Comparison of ENCODE assay signal across 8 cellular contexts in the genomic region with DNA sequence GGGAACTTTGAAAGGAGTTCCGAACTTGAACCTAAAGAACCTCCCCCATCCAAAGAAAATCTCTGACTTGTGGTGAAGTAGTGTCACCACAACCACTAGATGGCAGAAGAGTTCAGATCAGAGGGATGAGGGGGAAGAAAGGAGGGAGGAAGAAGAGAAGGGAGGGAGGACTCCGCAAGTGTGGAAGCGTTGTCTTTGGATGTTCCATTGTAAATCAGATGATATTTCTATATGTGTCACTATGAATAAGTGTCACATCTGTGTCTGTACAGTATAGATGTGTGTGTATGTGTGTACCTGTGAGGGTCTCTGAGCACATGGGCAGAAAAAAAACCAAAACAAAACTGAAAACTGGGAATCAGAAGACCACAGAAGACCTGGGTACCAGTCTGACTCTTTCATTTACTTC. TPM values are rescaled to one million over a fixed set of nuclear protein-coding genes. Genes with fewer than 3 reads are reported as not detected.
DNase-seq lines count a peak whose midpoint lies in the region; ATAC-seq, FAIRE-seq and TF ChIP-seq lines count a peak whose summit lies in the region.

No MANE protein-coding gene starts in this region.

- no peaks in the 10 kb centered on the region for H3K9me2 ChIP-seq in PC-3 (replicated peaks; ENCODE audit: low read length)
- H3K9me2 ChIP-seq in hepatocyte (replicated peaks; ENCODE audit: insufficient read depth), result no peaks in the 10 kb centered on the region

- peaks cover 12% of the 10 kb centered on the region for H3K4me1 Mint-ChIP-seq in astrocyte (ENCODE audit: low read depth, unreplicated experiment)

- no TSS peak for BruUV-seq in PC-3 (replicated peaks; lab: Mats Ljungman, UMichigan)

- CTCF ChIA-PET in PC-3 (lab: Charles Lee), result interaction anchor here (0.7 kb wide), 1 partner anchor 21 kb away, joined by 3 read pairs; no protein-coding TSS in a partner anchor

- no peak overlapping the region for H3K27ac Mint-ChIP-seq in astrocyte (ENCODE audit: unreplicated experiment)

- H3K27me3 ChIP-seq in PC-3 (ENCODE audit: low read length) (no peaks in the 10 kb centered on the region), astrocyte (ENCODE audit: insufficient read depth, low read length) (no peaks in the 10 kb centered on the region), hepatocyte (no peaks in the 10 kb centered on the region)

- H3K36me3 Mint-ChIP-seq in astrocyte (ENCODE audit: low read depth, unreplicated experiment), result no peaks in the 10 kb centered on the region

- POLR2A ChIA-PET in PC-3 (lab: Charles Lee; ENCODE audit: unreplicated experiment), result no interaction called here

- H3K36me3 ChIP-seq in PC-3 (ENCODE audit: low read depth, low read length), result no peaks in the 10 kb centered on the region
- no peaks in the 10 kb centered on the region for H3K36me3 ChIP-seq in astrocyte (ENCODE audit: insufficient read depth, low read length)
- H3K36me3 ChIP-seq in hepatocyte (replicated peaks; ENCODE audit: insufficient read depth, low read depth), result no peaks in the 10 kb centered on the region

- no peak for FAIRE-seq in astrocyte (lab: Jason Lieb, UNC)

- H3K4me3 ChIP-seq in PC-3 (ENCODE audit: low read length) (no peak overlapping the region), astrocyte (ENCODE audit: insufficient read depth, low read depth, low read length) (no peak overlapping the region), hepatocyte (no peak overlapping the region), skeletal muscle cell (ENCODE audit: low read depth, low read length) (no peak overlapping the region)

- H3K27me3 Mint-ChIP-seq in astrocyte (ENCODE audit: low read depth, unreplicated experiment), result peaks cover 6% of the 10 kb centered on the region

- ATAC-seq in PC-3 (peak; percentile 77), HG02763 (IDR thresholded peaks at IDR 0.05; ENCODE audit: unreplicated experiment) (no peak)

- H2AFZ ChIP-seq in PC-3 (ENCODE audit: low read length) (no peak overlapping the region), astrocyte (ENCODE audit: low read depth, low read length) (no peak overlapping the region), hepatocyte (no peak overlapping the region)

- H3F3A ChIP-seq in PC-3 (ENCODE audit: low read length, unreplicated experiment), result no peaks in the 10 kb centered on the region

- no peak overlapping the region for H3K27ac ChIP-seq in PC-3 (ENCODE audit: low read length)
- H3K27ac ChIP-seq in astrocyte (ENCODE audit: low read depth, low read length), result no peak overlapping the region
- no peak overlapping the region for H3K27ac ChIP-seq in hepatocyte

- WGBS in hepatocyte (ENCODE audit: low lambda C conversion rate, missing lambda C conversion rate), result 17% methylated on average over 3 of the region's 3 CpGs

- H3K4me2 ChIP-seq in PC-3 (ENCODE audit: low read length) (0 out of 2 replicates have a peak overlapping the region, but pooled peaks have one; percentile 11), astrocyte (ENCODE audit: low read length) (peak overlapping the region; percentile 60), hepatocyte (peak overlapping the region; percentile 45)

- H3K9me3 Mint-ChIP-seq in astrocyte (ENCODE audit: unreplicated experiment), result no peaks in the 10 kb centered on the region

- no peaks in the 10 kb centered on the region for H4K20me1 ChIP-seq in PC-3 (ENCODE audit: low read length)
- H4K20me1 ChIP-seq in astrocyte (ENCODE audit: insufficient read depth, low read length), result no peaks in the 10 kb centered on the region
- no peaks in the 10 kb centered on the region for H4K20me1 ChIP-seq in hepatocyte (ENCODE audit: insufficient read depth, poor library complexity, severe bottlenecking)

- H3K4me1 ChIP-seq in PC-3 (ENCODE audit: insufficient read depth, low read length) (peaks cover 8% of the 10 kb centered on the region; the same call in 1 of the 2 replicates), astrocyte (ENCODE audit: insufficient read depth, low read length) (peaks cover 4% of the 10 kb centered on the region), hepatocyte (ENCODE audit: insufficient read depth) (no peaks in the 10 kb centered on the region)

- H3K79me2 ChIP-seq in PC-3 (ENCODE audit: low read length) (no peaks in the 10 kb centered on the region), astrocyte (ENCODE audit: insufficient read depth, low read length) (no peaks in the 10 kb centered on the region), hepatocyte (no peaks in the 10 kb centered on the region)

- TF ChIP-seq CTCF in PC-3 (conservative IDR thresholded peaks at IDR 0.05; ENCODE audit: low read depth, low read length) (peak; percentile 82), astrocyte (IDR thresholded peaks at IDR 0.05; ENCODE audit: insufficient read depth, low read depth, low read length) (peak; percentile 72), hepatocyte (IDR thresholded peaks at IDR 0.05; ENCODE audit: poor library complexity) (peak; percentile 92)

- DNase-seq in activated gamma-delta T cell treated with Interleukin-2 at 50 U/mL for 16 hours (peak; percentile 23), activated gamma-delta T cell (lab: John Stamatoyannopoulos, UW) (no peak), LHCN-M2 (ENCODE audit: low read depth) (peak; percentile 80), PC-3 (peak; percentile 81), astrocyte (ENCODE audit: low read depth) (peak; percentile 71), hepatocyte (ENCODE audit: low spot score) (peak; percentile 86), skeletal muscle cell (ENCODE audit: low read depth) (peak; percentile 43)

- H3K9ac ChIP-seq in PC-3 (ENCODE audit: low read length) (no peak overlapping the region), astrocyte (ENCODE audit: low read length) (peak overlapping the region; percentile 36)

- H3K9me3 ChIP-seq in PC-3 (ENCODE audit: low read length), result no peaks in the 10 kb centered on the region
- H3K9me3 ChIP-seq in astrocyte (ENCODE audit: insufficient read depth, low read depth, low read length), result no peaks in the 10 kb centered on the region
- no peaks in the 10 kb centered on the region for H3K9me3 ChIP-seq in hepatocyte (ENCODE audit: low read depth)

- intact Hi-C loops in PC-3 (cut with micrococcal nuclease), result loop anchor here (1.0 kb wide), 1 partner anchor 191 kb away; no protein-coding TSS in a partner anchor

- H3K4me3 Mint-ChIP-seq in astrocyte (ENCODE audit: unreplicated experiment), result no peak overlapping the region

RNA-seq across cellular contexts. Expression of a gene that starts 16.9 kb away (rescaled TPM):
- total RNA-seq in LHCN-M2 (2014; rRNA removed) (7.1 and 9.3 TPM in 2 replicates), PC-3 (2014; rRNA removed) (3.0 and 3.3 TPM in 2 replicates), astrocyte (10.3 and 12.4 TPM in 2 replicates), hepatocyte (7.4 and 9.5 TPM in 2 replicates)
- polyA plus RNA-seq in LHCN-M2 (2012), result 5.6 TPM
- polyA plus RNA-seq in hepatocyte, result 3.6 and 6.1 TPM in 2 replicates

RNA-seq across cellular contexts. Expression of a gene that starts 27.8 kb away (rescaled TPM):
- total RNA-seq in LHCN-M2 (2014; rRNA removed) (32.6 and 36.6 TPM in 2 replicates), PC-3 (2014; rRNA removed) (19.5 and 23.8 TPM in 2 replicates), astrocyte (24.2 and 24.4 TPM in 2 replicates), hepatocyte (41.6 and 45.7 TPM in 2 replicates)
- 19.7 TPM for polyA plus RNA-seq in LHCN-M2 (2012)
- 25.5 and 28.6 TPM in 2 replicates for polyA plus RNA-seq in hepatocyte
